Comparison of ENCODE assay signal across 8 cellular contexts in the genomic region with DNA sequence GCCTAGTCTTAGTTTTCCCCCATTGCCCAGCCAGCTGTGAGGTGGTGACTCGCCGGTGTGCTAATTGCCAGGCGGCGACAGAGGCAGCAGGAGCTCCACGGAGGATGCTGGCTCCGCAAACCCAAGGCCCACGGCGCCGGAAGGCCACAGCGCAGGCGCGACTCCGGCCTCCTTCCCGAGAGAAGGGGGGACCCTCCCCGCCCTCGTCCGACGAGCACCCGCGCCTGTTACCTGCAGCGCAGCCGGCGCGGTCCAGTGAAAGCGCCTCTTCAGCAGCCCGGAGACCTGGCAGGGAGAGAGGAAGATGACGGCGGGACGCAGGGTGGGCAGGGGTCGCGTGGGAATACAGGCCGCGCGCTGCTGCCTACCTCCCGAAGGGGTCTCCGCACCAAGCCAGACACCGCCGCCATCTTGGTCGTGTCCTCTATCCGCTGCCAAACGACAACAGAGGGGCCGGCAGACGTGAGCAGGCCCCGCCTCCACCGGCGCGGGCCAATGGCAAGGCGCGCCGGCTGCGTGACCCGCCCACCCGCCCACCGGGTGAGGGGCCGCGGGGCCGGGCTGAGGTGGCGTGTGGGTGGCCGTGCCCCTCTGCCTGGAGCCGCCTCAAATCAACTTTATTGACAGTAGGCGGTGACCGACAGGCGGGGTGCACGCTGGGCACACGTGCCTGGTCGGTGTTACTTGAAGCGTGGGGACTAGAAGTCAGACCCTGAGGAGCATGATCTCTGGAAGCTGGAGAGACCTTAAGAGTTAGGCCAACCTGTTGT. TPM values are rescaled to one million over a fixed set of nuclear protein-coding genes. Genes with fewer than 3 reads are reported as not detected.
DNase-seq lines count a peak whose midpoint lies in the region; ATAC-seq, FAIRE-seq and TF ChIP-seq lines count a peak whose summit lies in the region.

PDHB (minus strand) TSS at position 433 of the 770 bp plus-strand sequence; CDS start at position 410, 23 bp downstream.

- H3K9me2 ChIP-seq in OCI-LY7 (ENCODE audit: insufficient read depth, low read length), result no peaks in the 10 kb centered on the region

- POLR2A ChIA-PET in OCI-LY7 (lab: Charles Lee), result interaction anchor here (0.7 to 1.6 kb wide), 5 partner anchors 11 to 127 kb away, joined by 3 to 7 read pairs (median 5); no protein-coding TSS in a partner anchor

- no peak for FAIRE-seq in D721Med (lab: Jason Lieb, UNC)

- H3K79me2 ChIP-seq in OCI-LY7 (ENCODE audit: insufficient read depth, low read depth, low read length), result peaks cover 21% of the 10 kb centered on the region; the same call in 1 of the 2 replicates

- ATAC-seq in GM21447 (IDR thresholded peaks at IDR 0.05; ENCODE audit: unreplicated experiment), result peak; percentile 93

- peak within 1 kb of the TSS; percentile 87 for H2AFZ ChIP-seq in OCI-LY7 (ENCODE audit: low read length)

- intact Hi-C loops in OCI-LY7 (cut with micrococcal nuclease; ENCODE audit: unreplicated experiment), result loop anchor here (5.0 to 10.0 kb wide), 3 partner anchors 59 to 1651 kb away; partner anchors contain the start of genes KCTD6 and PXK

- BruUV-seq in OCI-LY7 (replicated peaks; lab: Mats Ljungman, UMichigan), result no TSS peak

- H3K4me1 ChIP-seq in HUES6 (ENCODE audit: control insufficient read depth, insufficient read depth, low read length) (peaks cover 37% of the 10 kb centered on the region), OCI-LY7 (ENCODE audit: insufficient read depth, low read length, poor library complexity, severe bottlenecking) (peaks cover 27% of the 10 kb centered on the region), mononuclear cell (ENCODE audit: insufficient read depth, low read length) (peaks cover 18% of the 10 kb centered on the region)

- peak within 1 kb of the TSS; percentile 96 for H3K27ac ChIP-seq in HUES6 (ENCODE audit: low read depth, low read length)
- peak within 1 kb of the TSS; percentile 39 for H3K27ac ChIP-seq in OCI-LY7 (ENCODE audit: low read depth, low read length, poor library complexity, severe bottlenecking)

- H3K36me3 ChIP-seq in HUES6 (ENCODE audit: control insufficient read depth, insufficient read depth, low read length), result peaks cover 37% of the 10 kb centered on the region
- H3K36me3 ChIP-seq in OCI-LY7 (ENCODE audit: insufficient read depth, low read length), result peaks cover 38% of the 10 kb centered on the region

- H3K9me3 ChIP-seq in HUES6 (ENCODE audit: control insufficient read depth, insufficient read depth, low read depth, low read length) (no peaks in the 10 kb centered on the region), OCI-LY7 (ENCODE audit: low read length) (no peaks in the 10 kb centered on the region), mononuclear cell (ENCODE audit: low read depth, low read length) (no peaks in the 10 kb centered on the region)

- CTCF ChIA-PET in OCI-LY7 (lab: Charles Lee; ENCODE audit: unreplicated experiment), result no interaction called here

- H3K27me3 ChIP-seq in HUES6 (ENCODE audit: control insufficient read depth, insufficient read depth, low read length) (no peaks in the 10 kb centered on the region), mononuclear cell (ENCODE audit: insufficient read depth, low read length) (no peaks in the 10 kb centered on the region)

- H3K9ac ChIP-seq in HUES6 (ENCODE audit: low read length), result peak within 1 kb of the TSS; percentile 97

- DNase-seq in D721Med (ENCODE audit: insufficient read length, low spot score) (peak; percentile 91), OCI-LY7 (ENCODE audit: low spot score) (peak; percentile 93), activated T-cell treated with anti-CD3 and anti-CD28 coated beads for 1 hour (ENCODE audit: low read depth) (peak; percentile 84), epidermal melanocyte (ENCODE audit: insufficient read length, low spot score) (peak; percentile 88)
- DNase-seq in stimulated activated CD8-positive, alpha-beta memory T cell treated with anti-CD3 and anti-CD28 coated beads, Interleukin-2, amount 100 ng/mL, for 48 hours (ENCODE audit: low read depth in 2 of 2), result peak; percentile 85

- H4K20me1 ChIP-seq in OCI-LY7 (ENCODE audit: insufficient read depth, low read length), result no peaks in the 10 kb centered on the region

- peak within 1 kb of the TSS; percentile 93 for H3K4me2 ChIP-seq in OCI-LY7 (ENCODE audit: low read length)

- TF ChIP-seq CTCF in D721Med (IDR thresholded peaks at IDR 0.05; ENCODE audit: insufficient read depth, missing control alignments), result no peak
- 0 out of 2 replicates have a peak, but pooled peaks have one; percentile 23 for TF ChIP-seq CTCF in OCI-LY7 (conservative IDR thresholded peaks at IDR 0.05; ENCODE audit: low read length)

- H3K4me3 ChIP-seq in HUES6 (ENCODE audit: low read depth, low read length) (peak within 1 kb of the TSS; percentile 95), OCI-LY7 (ENCODE audit: low read depth, low read length, poor library complexity, severe bottlenecking) (peak within 1 kb of the TSS; percentile 83), mononuclear cell (ENCODE audit: low read length) (peak within 1 kb of the TSS; percentile 85)

RNA-seq across cellular contexts. Expression of gene PDHB, which starts in this region (rescaled TPM):
- total RNA-seq in OCI-LY7 (2014; rRNA removed; shearing (Covaris generic)), result 60.8 and 76.8 TPM in 2 replicates
- 82.4 and 86.6 TPM in 2 replicates for total RNA-seq in OCI-LY7 (2022)
- 21.5 TPM for total RNA-seq in mononuclear cell

Comparison
In these comparisons a context has a peak if more than half of its experiments do, and no peak if none do; other contexts are left out.
1. Peak in every context shown above with its lines: DNase-seq, ATAC-seq, H3K4me3 ChIP-seq and H3K27ac ChIP-seq.